1 cellular context compared by ENCODE assay signal in the genomic region with DNA sequence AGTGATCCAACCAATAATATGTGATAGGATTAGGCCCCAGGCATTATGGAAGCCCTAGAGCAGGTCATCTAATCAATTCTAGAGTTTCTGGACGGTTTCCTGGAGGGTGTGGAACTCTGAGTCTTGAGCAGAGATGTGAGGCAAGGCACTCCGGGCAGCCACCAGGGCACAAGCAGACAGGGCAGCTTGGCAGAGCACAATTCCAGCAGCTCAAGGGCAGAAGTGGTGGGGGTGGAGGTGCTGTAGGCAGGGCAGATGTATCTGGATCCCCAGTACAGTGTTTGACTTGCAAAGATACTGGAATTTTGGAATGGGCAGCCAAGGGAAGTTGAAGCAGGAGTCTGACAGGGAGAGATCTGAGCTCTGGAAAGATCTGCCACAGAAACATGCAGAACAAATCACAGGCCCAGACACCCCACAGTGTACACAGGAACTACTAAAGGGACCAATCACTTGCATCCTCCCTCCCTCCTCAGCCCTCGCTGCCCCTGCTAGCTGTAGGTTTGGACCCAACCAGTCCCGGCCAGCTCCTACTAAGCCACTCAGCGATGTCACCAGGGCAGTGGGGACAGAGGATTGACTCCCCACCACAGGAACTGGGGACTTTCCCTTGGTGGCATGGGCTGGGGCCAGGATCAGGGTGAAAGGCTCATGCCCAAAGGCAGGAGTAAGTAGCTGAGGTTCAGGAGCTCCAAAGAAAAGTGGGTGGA.
TF ChIP-seq lines count a peak whose summit lies in the region.

No MANE protein-coding gene starts in this region.

TF ChIP-seq in GM23338, 12 proteins besides CTCF, POLR2A, EP300 and RAD21 (continued from another document):
- TF ChIP-seq, protein P1, sequence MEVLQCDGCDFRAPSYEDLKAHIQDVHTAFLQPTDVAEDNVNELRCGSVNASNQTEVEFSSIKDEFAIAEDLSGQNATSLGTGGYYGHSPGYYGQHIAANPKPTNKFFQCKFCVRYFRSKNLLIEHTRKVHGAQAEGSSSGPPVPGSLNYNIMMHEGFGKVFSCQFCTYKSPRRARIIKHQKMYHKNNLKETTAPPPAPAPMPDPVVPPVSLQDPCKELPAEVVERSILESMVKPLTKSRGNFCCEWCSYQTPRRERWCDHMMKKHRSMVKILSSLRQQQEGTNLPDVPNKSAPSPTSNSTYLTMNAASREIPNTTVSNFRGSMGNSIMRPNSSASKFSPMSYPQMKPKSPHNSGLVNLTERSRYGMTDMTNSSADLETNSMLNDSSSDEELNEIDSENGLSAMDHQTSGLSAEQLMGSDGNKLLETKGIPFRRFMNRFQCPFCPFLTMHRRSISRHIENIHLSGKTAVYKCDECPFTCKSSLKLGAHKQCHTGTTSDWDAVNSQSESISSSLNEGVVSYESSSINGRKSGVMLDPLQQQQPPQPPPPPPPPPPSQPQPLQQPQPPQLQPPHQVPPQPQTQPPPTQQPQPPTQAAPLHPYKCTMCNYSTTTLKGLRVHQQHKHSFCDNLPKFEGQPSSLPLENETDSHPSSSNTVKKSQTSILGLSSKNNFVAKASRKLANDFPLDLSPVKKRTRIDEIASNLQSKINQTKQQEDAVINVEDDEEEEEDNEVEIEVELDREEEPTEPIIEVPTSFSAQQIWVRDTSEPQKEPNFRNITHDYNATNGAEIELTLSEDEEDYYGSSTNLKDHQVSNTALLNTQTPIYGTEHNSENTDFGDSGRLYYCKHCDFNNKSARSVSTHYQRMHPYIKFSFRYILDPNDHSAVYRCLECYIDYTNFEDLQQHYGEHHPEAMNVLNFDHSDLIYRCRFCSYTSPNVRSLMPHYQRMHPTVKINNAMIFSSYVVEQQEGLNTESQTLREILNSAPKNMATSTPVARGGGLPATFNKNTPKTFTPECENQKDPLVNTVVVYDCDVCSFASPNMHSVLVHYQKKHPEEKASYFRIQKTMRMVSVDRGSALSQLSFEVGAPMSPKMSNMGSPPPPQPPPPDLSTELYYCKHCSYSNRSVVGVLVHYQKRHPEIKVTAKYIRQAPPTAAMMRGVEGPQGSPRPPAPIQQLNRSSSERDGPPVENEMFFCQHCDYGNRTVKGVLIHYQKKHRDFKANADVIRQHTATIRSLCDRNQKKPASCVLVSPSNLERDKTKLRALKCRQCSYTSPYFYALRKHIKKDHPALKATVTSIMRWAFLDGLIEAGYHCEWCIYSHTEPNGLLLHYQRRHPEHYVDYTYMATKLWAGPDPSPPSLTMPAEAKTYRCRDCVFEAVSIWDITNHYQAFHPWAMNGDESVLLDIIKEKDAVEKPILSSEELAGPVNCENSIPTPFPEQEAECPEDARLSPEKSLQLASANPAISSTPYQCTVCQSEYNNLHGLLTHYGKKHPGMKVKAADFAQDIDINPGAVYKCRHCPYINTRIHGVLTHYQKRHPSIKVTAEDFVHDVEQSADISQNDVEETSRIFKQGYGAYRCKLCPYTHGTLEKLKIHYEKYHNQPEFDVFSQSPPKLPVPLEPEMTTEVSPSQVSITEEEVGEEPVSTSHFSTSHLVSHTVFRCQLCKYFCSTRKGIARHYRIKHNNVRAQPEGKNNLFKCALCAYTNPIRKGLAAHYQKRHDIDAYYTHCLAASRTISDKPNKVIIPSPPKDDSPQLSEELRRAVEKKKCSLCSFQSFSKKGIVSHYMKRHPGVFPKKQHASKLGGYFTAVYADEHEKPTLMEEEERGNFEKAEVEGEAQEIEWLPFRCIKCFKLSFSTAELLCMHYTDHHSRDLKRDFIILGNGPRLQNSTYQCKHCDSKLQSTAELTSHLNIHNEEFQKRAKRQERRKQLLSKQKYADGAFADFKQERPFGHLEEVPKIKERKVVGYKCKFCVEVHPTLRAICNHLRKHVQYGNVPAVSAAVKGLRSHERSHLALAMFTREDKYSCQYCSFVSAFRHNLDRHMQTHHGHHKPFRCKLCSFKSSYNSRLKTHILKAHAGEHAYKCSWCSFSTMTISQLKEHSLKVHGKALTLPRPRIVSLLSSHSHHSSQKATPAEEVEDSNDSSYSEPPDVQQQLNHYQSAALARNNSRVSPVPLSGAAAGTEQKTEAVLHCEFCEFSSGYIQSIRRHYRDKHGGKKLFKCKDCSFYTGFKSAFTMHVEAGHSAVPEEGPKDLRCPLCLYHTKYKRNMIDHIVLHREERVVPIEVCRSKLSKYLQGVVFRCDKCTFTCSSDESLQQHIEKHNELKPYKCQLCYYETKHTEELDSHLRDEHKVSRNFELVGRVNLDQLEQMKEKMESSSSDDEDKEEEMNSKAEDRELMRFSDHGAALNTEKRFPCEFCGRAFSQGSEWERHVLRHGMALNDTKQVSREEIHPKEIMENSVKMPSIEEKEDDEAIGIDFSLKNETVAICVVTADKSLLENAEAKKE (CRISPR knock-in tag; IDR thresholded peaks at IDR 0.05) = no peak
- TF ChIP-seq JUNB (IDR thresholded peaks at IDR 0.05; ENCODE audit: unreplicated experiment) = no peak
- TF ChIP-seq ZNF331 (CRISPR knock-in tag; IDR thresholded peaks at IDR 0.05; ENCODE audit: low read depth) = no peak
- TF ChIP-seq, protein P2, sequence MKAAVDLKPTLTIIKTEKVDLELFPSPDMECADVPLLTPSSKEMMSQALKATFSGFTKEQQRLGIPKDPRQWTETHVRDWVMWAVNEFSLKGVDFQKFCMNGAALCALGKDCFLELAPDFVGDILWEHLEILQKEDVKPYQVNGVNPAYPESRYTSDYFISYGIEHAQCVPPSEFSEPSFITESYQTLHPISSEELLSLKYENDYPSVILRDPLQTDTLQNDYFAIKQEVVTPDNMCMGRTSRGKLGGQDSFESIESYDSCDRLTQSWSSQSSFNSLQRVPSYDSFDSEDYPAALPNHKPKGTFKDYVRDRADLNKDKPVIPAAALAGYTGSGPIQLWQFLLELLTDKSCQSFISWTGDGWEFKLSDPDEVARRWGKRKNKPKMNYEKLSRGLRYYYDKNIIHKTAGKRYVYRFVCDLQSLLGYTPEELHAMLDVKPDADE (IDR thresholded peaks at IDR 0.05) = no peak
- TF ChIP-seq POLR2AphosphoS5 (IDR thresholded peaks at IDR 0.05; ENCODE audit: low read depth) = no peak
- TF ChIP-seq NANOG (IDR thresholded peaks at IDR 0.05; ENCODE audit: borderline replicate concordance) = no peak
- TF ChIP-seq EZH2phosphoT487 (IDR thresholded peaks at IDR 0.05; ENCODE audit: unreplicated experiment) = no peak
- no peak for TF ChIP-seq STAT1 (IDR thresholded peaks at IDR 0.05; ENCODE audit: unreplicated experiment)
- no peak for TF ChIP-seq EZH2 (IDR thresholded peaks at IDR 0.05; ENCODE audit: low read depth, unreplicated experiment)
- no peak for TF ChIP-seq ZNF114 (CRISPR knock-in tag; IDR thresholded peaks at IDR 0.05)
